ENCODE assay signal across 16 cellular contexts in the genomic region with DNA sequence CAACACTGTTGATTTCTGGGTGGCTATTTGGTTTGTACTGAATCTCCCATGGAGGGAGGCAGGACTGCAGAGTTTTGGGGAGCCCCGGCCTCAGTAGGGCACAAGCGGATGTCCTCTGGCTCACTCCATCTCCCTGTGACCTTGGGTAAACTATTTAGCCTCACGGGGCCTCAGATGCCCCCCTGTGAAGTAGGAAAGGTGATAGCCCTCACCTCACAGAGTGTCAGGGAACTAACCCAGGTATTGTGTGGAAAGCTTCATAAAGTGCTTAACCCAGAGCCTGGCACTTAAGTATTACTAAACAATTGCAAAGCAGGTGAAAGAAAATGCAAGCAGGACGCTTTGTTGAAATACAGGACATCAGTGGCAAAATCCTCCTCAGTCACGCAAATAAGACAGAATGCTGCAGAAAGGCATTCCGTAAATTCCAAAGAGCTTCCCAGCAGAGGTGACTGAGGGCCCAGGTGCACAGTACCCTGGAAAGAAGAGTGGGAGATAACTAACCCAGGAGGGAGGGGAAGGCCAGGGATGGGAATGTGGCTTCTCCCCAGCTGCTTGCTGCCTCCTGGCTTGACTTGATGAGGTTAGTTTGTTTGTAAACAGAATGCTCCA.
A peak's percentile ranks its signal among the peaks of the same experiment; 100 is the strongest.
DNase-seq lines count a peak whose midpoint lies in the region; ATAC-seq, FAIRE-seq and TF ChIP-seq lines count a peak whose summit lies in the region.
"Had no signal": no experiment of that assay in that cellular context is flagged by ENCODE, and none has a peak within 500 bp of the region (broad histone marks: within the 10 kb centered on the region; RNA-seq: fewer than 3 reads in every experiment).

No MANE protein-coding gene starts in this region.

- H3K4me3 Mint-ChIP-seq in H9 (peak overlapping the region; percentile 3 to 70; a peak in 3 of 5 replicates), neural progenitor cell (no peak overlapping the region)
- H3K4me3 Mint-ChIP-seq: CD4-positive, alpha-beta T cell had no signal

- no peak overlapping the region; the same call in 1 of the 2 replicates for H3K14ac ChIP-seq in H9 (ENCODE audit: insufficient read depth, low read length)

- no peaks in the 10 kb centered on the region for H3K36me3 Mint-ChIP-seq in H9 (ENCODE audit: insufficient read depth in 1 of 3, low read depth in 3 of 3)
- no peaks in the 10 kb centered on the region for H3K36me3 Mint-ChIP-seq in neural progenitor cell

- peaks cover 13% of the 10 kb centered on the region for H3K4me1 ChIP-seq in H9 (ENCODE audit: insufficient read depth, low read length)
- peaks cover 2 to 64% (median 35%) of the 10 kb centered on the region in 3 donors for H3K4me1 ChIP-seq in esophagus squamous epithelium
- H3K4me1 ChIP-seq in neural progenitor cell: peaks cover 12% of the 10 kb centered on the region
- no peaks in the 10 kb centered on the region for H3K4me1 ChIP-seq in pancreas
- H3K4me1 ChIP-seq: HAP-1 had no signal

- H3K56ac ChIP-seq in H9 (ENCODE audit: insufficient read length, low read depth, low read length): no peak overlapping the region

- CTCF ChIA-PET in RWPE1 (lab: Yijun Ruan, JAX): no interaction called here

- H2AFZ ChIP-seq in H9 (ENCODE audit: low read length) (no peak overlapping the region), neural progenitor cell (replicated peaks) (no peak overlapping the region)

- H2AK5ac ChIP-seq in H9 (ENCODE audit: insufficient read length, low read length): no peak overlapping the region

- peak overlapping the region; percentile 90 for H2BK5ac ChIP-seq in H9 (ENCODE audit: insufficient read length, low read length)

- DNase-seq in H9: peak; percentile 88
- DNase-seq in RWPE1 (ENCODE audit: low spot score): no peak
- DNase-seq in esophagus squamous epithelium (lab: John Stamatoyannopoulos, UW): no peak
- peak; percentile 28 for DNase-seq in neural progenitor cell (ENCODE audit: low spot score)
- no peak for DNase-seq in pancreas
- DNase-seq in stimulated activated CD4-positive, alpha-beta T cell treated with anti-CD3 and anti-CD28 coated beads, Interleukin-2, amount 100 ng/mL, for 48 hours: no peak
- DNase-seq: ACHN; CD4-positive, alpha-beta T cell; NCI-H1092; NCI-H2171; NCI-H774; Peyer's patch; SHP77 treated with DMSO at 0.1 percent for 48 hours had no signal

- H3K4me1 Mint-ChIP-seq in H9: peaks cover 29 to 32% of the 10 kb centered on the region in 2 experiments
- peaks cover 11% of the 10 kb centered on the region for H3K4me1 Mint-ChIP-seq in neural progenitor cell

- H3K4me2 ChIP-seq in H9 (ENCODE audit: insufficient read depth, insufficient read length, low read length): no peak overlapping the region
- H3K4me2 ChIP-seq in neural progenitor cell: peak overlapping the region; percentile 6

- no peak overlapping the region for H3K4ac ChIP-seq in H9 (ENCODE audit: low read depth, low read length)

- H3K9me3 ChIP-seq in H9 (ENCODE audit: control insufficient read depth, low read depth, low read length): no peaks in the 10 kb centered on the region
- no peaks in the 10 kb centered on the region for H3K9me3 ChIP-seq in esophagus squamous epithelium
- H3K9me3 ChIP-seq in neural progenitor cell (ENCODE audit: low read depth): no peaks in the 10 kb centered on the region
- H3K9me3 ChIP-seq in pancreas: no peaks in the 10 kb centered on the region
- H3K9me3 ChIP-seq: HAP-1, Peyer's patch had no signal

- H3K4me3 ChIP-seq in esophagus squamous epithelium: no peak overlapping the region
- no peak overlapping the region for H3K4me3 ChIP-seq in neural progenitor cell
- no peak overlapping the region for H3K4me3 ChIP-seq in pancreas
- H3K4me3 ChIP-seq: HAP-1, K562, Peyer's patch had no signal

- H4K20me1 ChIP-seq in H9 (ENCODE audit: control insufficient read depth, insufficient read depth, insufficient read length) (no peaks in the 10 kb centered on the region), neural progenitor cell (ENCODE audit: low read depth) (no peaks in the 10 kb centered on the region)

- no peak for TF ChIP-seq CTCF in H9 (conservative IDR thresholded peaks at IDR 0.05)
- TF ChIP-seq CTCF in RWPE1 (conservative IDR thresholded peaks at IDR 0.05; ENCODE audit: low read depth): no peak
- TF ChIP-seq CTCF in esophagus squamous epithelium (IDR thresholded peaks at IDR 0.05): no peak
- TF ChIP-seq CTCF in neural progenitor cell (IDR thresholded peaks at IDR 0.05): no peak
- TF ChIP-seq CTCF in pancreas (IDR thresholded peaks at IDR 0.05): no peak

- H3K23ac ChIP-seq in H9 (ENCODE audit: insufficient read length, low read depth, low read length): no peak overlapping the region

- peak overlapping the region; percentile 94 for H2BK12ac ChIP-seq in H9 (ENCODE audit: insufficient read length, low read depth, low read length)

- H3K9me3 Mint-ChIP-seq in H9 (peaks cover 0 to 3% of the 10 kb centered on the region in 2 experiments; a peak in 4 of 5 replicates), neural progenitor cell (no peaks in the 10 kb centered on the region)
- H3K9me3 Mint-ChIP-seq: CD4-positive, alpha-beta T cell had no signal

- H3K27me3 Mint-ChIP-seq in H9 (ENCODE audit: low read depth) (no peaks in the 10 kb centered on the region; the same call in 1 of the 2 replicates), neural progenitor cell (ENCODE audit: insufficient read depth, low read depth) (peaks cover 4% of the 10 kb centered on the region)

- H3F3A ChIP-seq in neural progenitor cell (ENCODE audit: low read depth): no peaks in the 10 kb centered on the region

- H2BK15ac ChIP-seq in H9 (ENCODE audit: low read depth, low read length): no peak overlapping the region

- intact Hi-C loops in esophagus squamous epithelium (cut with DNase I): loop anchor here (10.0 kb wide), 1 partner anchor 159 kb away; no protein-coding TSS in a partner anchor
- intact Hi-C loops in pancreas (cut with DNase I): no loop called here

- H3K79me2 ChIP-seq in H9 (ENCODE audit: insufficient read depth, low read length) (no peaks in the 10 kb centered on the region), neural progenitor cell (ENCODE audit: low read depth) (no peaks in the 10 kb centered on the region)

- peak overlapping the region; percentile 23 for H4K5ac ChIP-seq in H9 (ENCODE audit: insufficient read length, low read depth, low read length)

- POLR2A ChIA-PET in RWPE1 (lab: Yijun Ruan, JAX; ENCODE audit: low non-redundant PET): no interaction called here

- no peak for TF ChIP-seq POLR2A in esophagus squamous epithelium (IDR thresholded peaks at IDR 0.05)

- no peaks in the 10 kb centered on the region for H3K27me3 ChIP-seq in H9 (ENCODE audit: insufficient read depth, low read length)
- no peaks in the 10 kb centered on the region for H3K27me3 ChIP-seq in esophagus squamous epithelium
- no peaks in the 10 kb centered on the region for H3K27me3 ChIP-seq in neural progenitor cell
- no peaks in the 10 kb centered on the region for H3K27me3 ChIP-seq in pancreas
- H3K27me3 ChIP-seq: Peyer's patch had no signal

- H3K9ac ChIP-seq in H9 (ENCODE audit: extremely low read depth, insufficient read length, low read length): no peak overlapping the region
- no peak overlapping the region for H3K9ac ChIP-seq in neural progenitor cell

- H4K91ac ChIP-seq in H9 (ENCODE audit: insufficient read length, low read depth, low read length): peak overlapping the region; percentile 86

- no CpG with 5 or more reads among the region's 6 CpGs for WGBS in H9 (ENCODE audit: extremely low coverage, insufficient read length, low lambda C conversion rate)
- WGBS in esophagus squamous epithelium, 2 donors: 67 to 70% methylated on average over 1 to 6 of the region's 6 CpGs
- WGBS in pancreas, 2 donors: 63 to 74% methylated on average over 6 of the region's 6 CpGs

- H2BK20ac ChIP-seq in H9 (ENCODE audit: low read depth, low read length, poor library complexity, severe bottlenecking): no peak overlapping the region

- no peak for FAIRE-seq in pancreas (lab: Jason Lieb, UNC)
- FAIRE-seq: K562 had no signal

- peak overlapping the region; percentile 73 for H3K18ac ChIP-seq in H9 (ENCODE audit: insufficient read length, low read depth, low read length)

- H3K27ac Mint-ChIP-seq in H9: peak overlapping the region; percentile 97 to 98 (median 98)
- H3K27ac Mint-ChIP-seq in neural progenitor cell: no peak overlapping the region
- H3K27ac Mint-ChIP-seq: CD4-positive, alpha-beta T cell had no signal

- no peak overlapping the region for H4K8ac ChIP-seq in H9 (replicated peaks; ENCODE audit: insufficient read length, low read depth, low read length)

- ATAC-seq in pancreas (no peak), HG03095 (IDR thresholded peaks at IDR 0.05; ENCODE audit: unreplicated experiment) (no peak)
- ATAC-seq: K562 had no signal

- H3T11ph ChIP-seq in H9 (ENCODE audit: low read length): no peak overlapping the region

- peak overlapping the region; percentile 96 for H3K27ac ChIP-seq in H9 (ENCODE audit: insufficient read length, low read depth, low read length)
- H3K27ac ChIP-seq in RWPE1: peak overlapping the region; percentile 86
- peak overlapping the region; percentile 78 to 87 (median 80) for H3K27ac ChIP-seq in esophagus squamous epithelium
- H3K27ac ChIP-seq in neural progenitor cell: no peak overlapping the region
- no peak overlapping the region for H3K27ac ChIP-seq in pancreas
- H3K27ac ChIP-seq: Peyer's patch had no signal

- H3K79me1 ChIP-seq in H9 (ENCODE audit: insufficient read depth, low read depth, low read length, poor library complexity, severe bottlenecking): no peaks in the 10 kb centered on the region

- no peak overlapping the region for H2BK120ac ChIP-seq in H9 (ENCODE audit: low read depth, low read length, poor library complexity, severe bottlenecking)

- H3K36me3 ChIP-seq in esophagus squamous epithelium (no peaks in the 10 kb centered on the region), neural progenitor cell (no peaks in the 10 kb centered on the region), pancreas (no peaks in the 10 kb centered on the region)
- H3K36me3 ChIP-seq: HAP-1, Peyer's patch had no signal

- no peaks in the 10 kb centered on the region for H3K23me2 ChIP-seq in H9 (ENCODE audit: insufficient read length, low read depth, low read length, poor library complexity, severe bottlenecking)

Comparison
In these comparisons a context has a peak if more than half of its experiments do, and no peak if none do; other contexts are left out.
1. DNase-seq: peak in H9 (single experiment) and neural progenitor cell (single experiment); none in RWPE1 (single experiment), esophagus squamous epithelium (single experiment), pancreas (0 of 6) and stimulated activated CD4-positive, alpha-beta T cell treated with anti-CD3 and anti-CD28 coated beads, Interleukin-2, amount 100 ng/mL, for 48 hours (0 of 2).
2. H3K27ac ChIP-seq: peak in H9 (single experiment), RWPE1 (single experiment) and esophagus squamous epithelium (4 of 4); none in neural progenitor cell (single experiment) and pancreas (0 of 4).